ENCODE assay signal across 12 cellular contexts in the genomic region with DNA sequence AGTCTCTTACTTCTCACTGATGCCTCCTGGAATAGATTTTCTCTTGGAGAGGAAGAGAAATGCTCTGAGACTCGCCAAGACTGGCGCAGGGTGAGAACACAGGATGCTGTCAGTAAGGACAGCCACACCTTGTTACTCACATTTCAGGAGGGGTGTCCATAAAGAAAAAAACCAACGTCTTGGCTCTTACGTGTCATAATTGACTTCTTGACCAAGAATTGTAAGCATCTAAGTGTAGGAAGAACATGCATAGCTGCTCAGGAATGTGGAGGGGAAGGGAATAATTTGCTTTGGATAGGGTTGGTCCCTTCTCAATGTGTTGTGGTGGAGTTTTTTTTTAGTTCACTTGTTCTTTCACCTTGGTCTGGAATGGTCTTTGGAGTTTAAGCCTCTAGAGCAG. TPM values are rescaled to one million over a fixed set of nuclear protein-coding genes. Genes with fewer than 3 reads are reported as not detected.
A peak's percentile ranks its signal among the peaks of the same experiment; 100 is the strongest.
DNase-seq lines count a peak whose midpoint lies in the region; ATAC-seq, FAIRE-seq and TF ChIP-seq lines count a peak whose summit lies in the region.
"Had no signal": no experiment of that assay in that cellular context is flagged by ENCODE, and none has a peak within 500 bp of the region (broad histone marks: within the 10 kb centered on the region; RNA-seq: fewer than 3 reads in every experiment).

No MANE protein-coding gene starts in this region.

- H3K27me3 ChIP-seq in bronchial epithelial cell (ENCODE audit: control insufficient read depth, insufficient read depth, low read length) (no peaks in the 10 kb centered on the region), left lung (no peaks in the 10 kb centered on the region)

- ATAC-seq in left lung: peak; percentile 79
- ATAC-seq in HG03469 (IDR thresholded peaks at IDR 0.05; ENCODE audit: unreplicated experiment): no peak
- ATAC-seq in GM19452 (IDR thresholded peaks at IDR 0.05; ENCODE audit: unreplicated experiment): no peak
- ATAC-seq: naive thymus-derived CD4-positive, alpha-beta T cell had no signal

- H3K9me3 ChIP-seq in left lung: no peaks in the 10 kb centered on the region

- H3K4me1 ChIP-seq in left lung: peaks cover 2 to 5% of the 10 kb centered on the region in 2 donors

- peak overlapping the region in 1 of 2 donors; percentile 26 for H3K27ac ChIP-seq in left lung
- H3K27ac ChIP-seq: C4-2B had no signal

- DNase-seq in AG08395 (ENCODE audit: low spot score): peak; percentile 76
- DNase-seq in HS-27A (ENCODE audit: low read depth): peak; percentile 71
- DNase-seq in bronchial epithelial cell (ENCODE audit: low read depth): peak; percentile 96
- DNase-seq in left lung: no peak
- DNase-seq in NCI-H774 (lab: John Stamatoyannopoulos, UW): no peak
- DNase-seq in GM19239 (ENCODE audit: insufficient read length, low spot score): no peak
- DNase-seq: effector memory CD4-positive, alpha-beta T cell; naive thymus-derived CD4-positive, alpha-beta T cell; NCI-H2029 had no signal

- no peaks in the 10 kb centered on the region for H3K36me3 ChIP-seq in bronchial epithelial cell (ENCODE audit: control insufficient read depth, insufficient read depth, low read length)
- H3K36me3 ChIP-seq in left lung: no peaks in the 10 kb centered on the region

- FAIRE-seq in bronchial epithelial cell (lab: Jason Lieb, UNC) (peak; percentile 55), GM19239 (lab: Jason Lieb, UNC) (no peak)

- H3K4me3 ChIP-seq in bronchial epithelial cell (ENCODE audit: low read depth, low read length): no peak overlapping the region
- H3K4me3 ChIP-seq in left lung: no peak overlapping the region

- intact Hi-C loops in left lung (cut with DNase I): no loop called here

- TF ChIP-seq CTCF in bronchial epithelial cell (IDR thresholded peaks at IDR 0.05; ENCODE audit: insufficient read depth, low read length, severe bottlenecking) (no peak), left lung (IDR thresholded peaks at IDR 0.05) (no peak)

RNA-seq across cellular contexts. Expression of a gene that starts 43.8 kb away (rescaled TPM):
- total RNA-seq in bronchial epithelial cell (0.79 and 1.7 TPM in 2 replicates), left lung (10 to 100 TPM in 1 of 2 donors, 1 to 10 TPM in 1; 9.6 to 20.1 TPM)

Comparison
In these comparisons a context has a peak if more than half of its experiments do, and no peak if none do; other contexts are left out.
1. DNase-seq: peak in AG08395 (single experiment), HS-27A (single experiment) and bronchial epithelial cell (single experiment); none in left lung (0 of 2), NCI-H774 (single experiment) and GM19239 (single experiment).